15 cellular contexts compared by ENCODE assay signal in genomic region chr5:142830241-142831018, GRCh38.
A peak's percentile ranks its signal among the peaks of the same experiment; 100 is the strongest.
DNase-seq lines count a peak whose midpoint lies in the region; ATAC-seq lines count a peak whose summit lies in the region.
"Had no signal": no experiment of that assay in that cellular context is flagged by ENCODE, and none has a peak within 500 bp of the region (broad histone marks: within the 10 kb centered on the region; RNA-seq: fewer than 3 reads in every experiment).

No MANE protein-coding gene starts in this region.

- CTCF ChIA-PET in activated CD8-positive, alpha-beta T cell treated with anti-CD3 and anti-CD28 coated beads, Interleukin-2, amount 10 ng/mL, durations not matched to agents 7 days and 5 days (lab: Charles Lee) = interaction anchor here (0.7 to 2.6 kb wide), 6 partner anchors 15 to 82 kb away, joined by 3 to 9 read pairs (median 4); partner anchors contain the start of gene ARHGAP26

- H3K27ac Mint-ChIP-seq in activated CD8-positive, alpha-beta T cell treated with anti-CD3 and anti-CD28 coated beads, Interleukin-2, amount 10 ng/mL, durations not matched to agents 7 days and 5 days = no peak overlapping the region
- H3K27ac Mint-ChIP-seq: activated B cell treated with CpG ODN at 0.5 μM for 24 hours; activated naive CD8-positive, alpha-beta T cell treated with anti-CD3 and anti-CD28 coated beads, Interleukin-2, amount 10 ng/mL, durations not matched to agents 7 days and 5 days; CD4-positive, alpha-beta T cell had no signal

- H3K4me1 Mint-ChIP-seq in activated CD8-positive, alpha-beta T cell treated with anti-CD3 and anti-CD28 coated beads, Interleukin-2, amount 10 ng/mL, durations not matched to agents 7 days and 5 days (ENCODE audit: low read depth) = peaks cover 39% of the 10 kb centered on the region

- POLR2A ChIA-PET in activated CD8-positive, alpha-beta T cell treated with anti-CD3 and anti-CD28 coated beads, Interleukin-2, amount 10 ng/mL, durations not matched to agents 7 days and 5 days (lab: Charles Lee) = no interaction called here

- no peak for ATAC-seq in activated CD8-positive, alpha-beta T cell treated with anti-CD3 and anti-CD28 coated beads, Interleukin-2, amount 10 ng/mL, durations not matched to agents 7 days and 5 days
- ATAC-seq in GM19035 (IDR thresholded peaks at IDR 0.05; ENCODE audit: unreplicated experiment) = no peak
- ATAC-seq: naive thymus-derived CD8-positive, alpha-beta T cell had no signal

- H3K27me3 Mint-ChIP-seq in activated CD8-positive, alpha-beta T cell treated with anti-CD3 and anti-CD28 coated beads, Interleukin-2, amount 10 ng/mL, durations not matched to agents 7 days and 5 days (ENCODE audit: low read depth) = no peaks in the 10 kb centered on the region
- H3K27me3 Mint-ChIP-seq: activated B cell treated with CpG ODN at 0.5 μM for 24 hours; activated naive CD8-positive, alpha-beta T cell treated with anti-CD3 and anti-CD28 coated beads, Interleukin-2, amount 10 ng/mL, durations not matched to agents 7 days and 5 days; CD4-positive, alpha-beta T cell; naive thymus-derived CD8-positive, alpha-beta T cell had no signal

- H3K36me3 Mint-ChIP-seq in activated CD8-positive, alpha-beta T cell treated with anti-CD3 and anti-CD28 coated beads, Interleukin-2, amount 10 ng/mL, durations not matched to agents 7 days and 5 days (ENCODE audit: low read depth) = peaks cover 6% of the 10 kb centered on the region

- DNase-seq in EL (peak; percentile 80), NCI-H2029 (lab: John Stamatoyannopoulos, UW) (peak; percentile 42), dedifferentiated amniotic fluid mesenchymal stem cell (ENCODE audit: extremely low spot score) (peak; percentile 31), non-pigmented ciliary epithelial cell (ENCODE audit: low read depth) (peak; percentile 65)
- DNase-seq in activated CD8-positive, alpha-beta T cell treated with anti-CD3 and anti-CD28 coated beads, Interleukin-2, amount 10 ng/mL, durations not matched to agents 7 days and 5 days = no peak
- DNase-seq in stimulated activated CD4-positive, alpha-beta T cell treated with anti-CD3 and anti-CD28 coated beads, Interleukin-2, amount 100 ng/mL, for 48 hours = no peak
- DNase-seq: activated B cell treated with CpG ODN at 0.5 μM for 24 hours; activated CD8-positive, alpha-beta memory T cell treated with anti-CD3 and anti-CD28 coated beads, Interleukin-2, amount 50 U/mL, for 48 hours; activated naive CD8-positive, alpha-beta T cell treated with anti-CD3 and anti-CD28 coated beads, Interleukin-2, amount 10 ng/mL, durations not matched to agents 7 days and 5 days; CD4-positive, alpha-beta T cell; left cardiac atrium; naive thymus-derived CD8-positive, alpha-beta T cell; NCI-H1694; right cardiac atrium had no signal

- no peaks in the 10 kb centered on the region for H3K9me3 Mint-ChIP-seq in activated CD8-positive, alpha-beta T cell treated with anti-CD3 and anti-CD28 coated beads, Interleukin-2, amount 10 ng/mL, durations not matched to agents 7 days and 5 days (ENCODE audit: insufficient read depth)
- H3K9me3 Mint-ChIP-seq: activated B cell treated with CpG ODN at 0.5 μM for 24 hours; CD4-positive, alpha-beta T cell; naive thymus-derived CD8-positive, alpha-beta T cell had no signal

- no peak overlapping the region for H3K4me3 Mint-ChIP-seq in activated CD8-positive, alpha-beta T cell treated with anti-CD3 and anti-CD28 coated beads, Interleukin-2, amount 10 ng/mL, durations not matched to agents 7 days and 5 days
- H3K4me3 Mint-ChIP-seq: activated B cell treated with CpG ODN at 0.5 μM for 24 hours; activated naive CD8-positive, alpha-beta T cell treated with anti-CD3 and anti-CD28 coated beads, Interleukin-2, amount 10 ng/mL, durations not matched to agents 7 days and 5 days; CD4-positive, alpha-beta T cell; naive thymus-derived CD8-positive, alpha-beta T cell had no signal

Comparison
In these comparisons a context has a peak if more than half of its experiments do, and no peak if none do; other contexts are left out.
1. DNase-seq: peak in EL (single experiment), NCI-H2029 (single experiment), dedifferentiated amniotic fluid mesenchymal stem cell (single experiment) and non-pigmented ciliary epithelial cell (single experiment); none in activated CD8-positive, alpha-beta T cell treated with anti-CD3 and anti-CD28 coated beads, Interleukin-2, amount 10 ng/mL, durations not matched to agents 7 days and 5 days (single experiment) and stimulated activated CD4-positive, alpha-beta T cell treated with anti-CD3 and anti-CD28 coated beads, Interleukin-2, amount 100 ng/mL, for 48 hours (0 of 2).